Comparison of ENCODE assay signal across 7 cellular contexts in the genomic region with DNA sequence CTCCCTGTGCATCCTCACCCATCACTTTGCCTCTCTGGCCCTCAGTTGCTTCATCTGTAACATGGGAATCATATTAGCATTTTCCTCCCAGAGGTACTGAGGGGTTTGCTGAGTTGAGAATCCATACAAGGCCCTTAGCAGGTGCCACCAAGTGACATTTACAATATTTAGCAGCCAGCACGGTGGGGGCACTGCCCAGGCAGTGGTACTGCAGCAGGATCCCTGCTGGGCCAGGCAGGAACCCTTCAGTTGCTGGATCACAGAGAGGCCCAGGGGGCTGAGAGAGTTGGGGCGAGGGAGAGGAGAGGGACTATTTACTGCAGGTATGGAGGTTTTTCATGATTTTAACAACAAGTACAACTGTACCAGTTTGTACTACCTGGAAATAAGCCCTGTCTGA.
"Had no signal": no experiment of that assay in that cellular context is flagged by ENCODE, and none has a peak within 500 bp of the region (broad histone marks: within the 10 kb centered on the region; RNA-seq: fewer than 3 reads in every experiment).

No MANE protein-coding gene starts in this region.

- H3K4me3 ChIP-seq: K562 had no signal

- H3K27ac ChIP-seq: HL-60, KMS-11 had no signal

- FAIRE-seq: HTR-8/SVneo, K562 had no signal

- H3K9ac ChIP-seq: KMS-11 had no signal

- ATAC-seq: K562 had no signal

- DNase-seq: IMR-90, KBM-7, KG1 had no signal

- H3K4me2 ChIP-seq: KMS-11 had no signal
